9 cellular contexts compared by ENCODE assay signal in the genomic region with DNA sequence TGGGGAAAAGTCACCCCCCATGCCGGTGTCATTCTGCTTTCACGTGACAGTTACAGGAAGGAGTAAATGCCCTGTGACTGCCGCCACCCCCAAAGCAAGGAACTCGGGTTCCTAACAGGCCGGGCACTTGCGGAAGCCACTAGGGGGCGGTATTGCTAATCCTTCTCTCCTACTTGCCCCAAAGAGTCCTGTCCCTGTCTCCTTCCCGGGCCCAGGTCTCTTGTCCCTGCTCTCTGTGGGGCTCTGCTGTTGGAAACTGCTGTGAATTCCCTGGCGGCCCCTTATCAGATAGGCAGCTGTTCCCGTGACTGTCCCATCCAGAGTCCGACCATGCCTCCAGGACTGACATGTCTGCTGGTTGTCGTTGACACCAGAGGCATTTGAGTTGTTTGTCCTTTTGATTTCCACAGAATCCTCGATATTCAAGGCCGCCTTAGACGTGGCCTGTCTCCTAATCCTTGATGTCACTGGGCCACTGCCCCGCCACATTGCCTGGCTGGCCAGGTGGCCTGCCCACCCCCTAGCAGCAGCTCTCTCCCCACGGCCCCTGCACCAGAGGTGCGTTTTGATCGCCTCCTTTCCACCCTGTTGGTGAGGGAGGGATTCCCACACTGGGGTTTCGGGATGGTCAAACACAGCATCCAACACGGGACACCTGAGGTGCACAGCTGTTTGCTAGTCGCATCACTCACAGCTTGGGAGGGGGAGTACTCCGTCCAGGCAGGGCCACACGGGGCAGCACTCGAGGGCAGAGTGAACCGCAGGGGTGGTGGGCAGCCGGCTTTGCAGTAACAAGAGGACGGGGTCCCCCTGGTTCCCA. TPM values are rescaled to one million over a fixed set of nuclear protein-coding genes. Genes with fewer than 3 reads are reported as not detected.
A peak's percentile ranks its signal among the peaks of the same experiment; 100 is the strongest.
DNase-seq lines count a peak whose midpoint lies in the region; ATAC-seq, FAIRE-seq and TF ChIP-seq lines count a peak whose summit lies in the region.
"Had no signal": no experiment of that assay in that cellular context is flagged by ENCODE, and none has a peak within 500 bp of the region (broad histone marks: within the 10 kb centered on the region; RNA-seq: fewer than 3 reads in every experiment).

No MANE protein-coding gene starts in this region.

- H3K9ac ChIP-seq in OCI-LY3 (ENCODE audit: low read length) (no peak overlapping the region), astrocyte (ENCODE audit: low read length) (no peak overlapping the region)

- FAIRE-seq in GM19239 (lab: Jason Lieb, UNC) (no peak), astrocyte (lab: Jason Lieb, UNC) (no peak)

- H3K4me2 ChIP-seq in OCI-LY3 (ENCODE audit: low read length) (no peak overlapping the region), astrocyte (ENCODE audit: low read length) (no peak overlapping the region)

- H2AFZ ChIP-seq in OCI-LY3 (ENCODE audit: low read depth, low read length) (no peak overlapping the region; the same call in 1 of the 2 replicates), astrocyte (ENCODE audit: low read depth, low read length) (peak overlapping the region; percentile 28)

- H3K4me1 ChIP-seq in OCI-LY3 (ENCODE audit: low read length), result peaks cover 6% of the 10 kb centered on the region
- H3K4me1 ChIP-seq in astrocyte (ENCODE audit: insufficient read depth, low read length), result peaks cover 13% of the 10 kb centered on the region

- H3K4me3 Mint-ChIP-seq in astrocyte (ENCODE audit: unreplicated experiment), result no peak overlapping the region
- H3K4me3 Mint-ChIP-seq: T-cell had no signal

- H3K9me3 Mint-ChIP-seq in astrocyte (ENCODE audit: unreplicated experiment), result no peaks in the 10 kb centered on the region
- H3K9me3 Mint-ChIP-seq: T-cell had no signal

- no peaks in the 10 kb centered on the region for H3K79me2 ChIP-seq in OCI-LY3 (ENCODE audit: low read length)
- H3K79me2 ChIP-seq in astrocyte (ENCODE audit: insufficient read depth, low read length), result no peaks in the 10 kb centered on the region

- H3K9me3 ChIP-seq in OCI-LY3 (ENCODE audit: insufficient read depth, low read length), result no peaks in the 10 kb centered on the region
- H3K9me3 ChIP-seq in astrocyte (ENCODE audit: insufficient read depth, low read depth, low read length), result no peaks in the 10 kb centered on the region

- DNase-seq in CMK (ENCODE audit: low read depth) (peak; percentile 72), GM19239 (ENCODE audit: insufficient read length, low spot score) (peak; percentile 46), astrocyte (ENCODE audit: low read depth) (peak; percentile 42), inferior parietal cortex (ENCODE audit: extremely low spot score) (peak; percentile 17), stromal cell of bone marrow (ENCODE audit: low read depth) (peak; percentile 33)

- no peak overlapping the region for H3K27ac Mint-ChIP-seq in astrocyte (ENCODE audit: unreplicated experiment)
- H3K27ac Mint-ChIP-seq: T-cell had no signal

- H3K27me3 ChIP-seq in OCI-LY3 (ENCODE audit: low read depth, low read length), result no peaks in the 10 kb centered on the region
- no peaks in the 10 kb centered on the region for H3K27me3 ChIP-seq in astrocyte (ENCODE audit: insufficient read depth, low read length)

- H3K4me1 Mint-ChIP-seq in astrocyte (ENCODE audit: low read depth, unreplicated experiment), result peaks cover 19% of the 10 kb centered on the region
- H3K4me1 Mint-ChIP-seq: T-cell had no signal

- no peaks in the 10 kb centered on the region for H3K36me3 Mint-ChIP-seq in astrocyte (ENCODE audit: low read depth, unreplicated experiment)

- no peak for ATAC-seq in GM18520 (IDR thresholded peaks at IDR 0.05; ENCODE audit: unreplicated experiment)
- ATAC-seq in HG02970 (IDR thresholded peaks at IDR 0.05; ENCODE audit: low FRiP score, unreplicated experiment), result no peak
- ATAC-seq: T-cell had no signal

- TF ChIP-seq CTCF in OCI-LY3 (IDR thresholded peaks at IDR 0.05; ENCODE audit: low read depth, low read length), result peak; percentile 76
- TF ChIP-seq CTCF in astrocyte (IDR thresholded peaks at IDR 0.05; ENCODE audit: insufficient read depth, low read depth, low read length), result peak; percentile 70

- H3K27ac ChIP-seq in OCI-LY3 (ENCODE audit: low read length) (no peak overlapping the region), astrocyte (ENCODE audit: low read depth, low read length) (no peak overlapping the region)

- H3K36me3 ChIP-seq in OCI-LY3 (replicated peaks; ENCODE audit: low read depth, low read length) (peaks cover 3% of the 10 kb centered on the region), astrocyte (ENCODE audit: insufficient read depth, low read length) (no peaks in the 10 kb centered on the region)

- H3K4me3 ChIP-seq in OCI-LY3 (ENCODE audit: low read length) (no peak overlapping the region), astrocyte (ENCODE audit: insufficient read depth, low read depth, low read length) (no peak overlapping the region)

- H3K27me3 Mint-ChIP-seq in astrocyte (ENCODE audit: low read depth, unreplicated experiment), result no peaks in the 10 kb centered on the region
- H3K27me3 Mint-ChIP-seq: T-cell had no signal

- H4K20me1 ChIP-seq in OCI-LY3 (ENCODE audit: insufficient read depth, low read length) (no peaks in the 10 kb centered on the region), astrocyte (ENCODE audit: insufficient read depth, low read length) (no peaks in the 10 kb centered on the region)

RNA-seq across cellular contexts. Expression of a gene that starts 37.3 kb away (rescaled TPM):
- 2.8 and 3.0 TPM in 2 replicates for total RNA-seq in astrocyte

RNA-seq across cellular contexts. Expression of a gene that starts 57.4 kb away (rescaled TPM):
- not detected in 2 replicates for total RNA-seq in astrocyte
- total RNA-seq: T-cell had no signal

Comparison
In these comparisons a context has a peak if more than half of its experiments do, and no peak if none do; other contexts are left out.
1. DNase-seq: peak in every context shown above with its lines; median percentile 72 in CMK; 46 in GM19239; 42 in astrocyte; 33 in stromal cell of bone marrow; 17 in inferior parietal cortex.